In the genomic region with DNA sequence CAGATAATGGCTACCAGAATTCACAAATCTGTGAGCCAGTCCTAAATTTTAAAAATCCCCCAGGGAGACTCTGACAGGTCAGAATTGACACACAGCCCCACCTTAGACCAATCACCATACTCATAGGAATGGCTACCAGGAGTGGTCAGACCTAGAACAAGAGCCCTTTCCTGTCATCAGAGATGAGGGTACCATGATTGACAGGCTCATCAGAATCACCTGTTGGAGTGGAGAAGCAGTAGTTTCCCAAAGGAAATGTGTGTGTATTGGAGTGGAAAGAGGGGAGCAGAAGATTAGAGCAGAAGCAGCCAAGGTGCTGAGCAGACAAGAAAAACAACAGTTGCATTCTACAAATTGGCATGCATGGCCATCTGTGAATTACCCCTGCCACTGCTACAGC, we compare ENCODE assay signal across 21 cellular contexts.
"Had no signal": no experiment of that assay in that cellular context is flagged by ENCODE, and none has a peak within 500 bp of the region (broad histone marks: within the 10 kb centered on the region; RNA-seq: fewer than 3 reads in every experiment).

No MANE protein-coding gene starts in this region.

- H3K9me3 Mint-ChIP-seq: nephron; stimulated activated naive CD8-positive, alpha-beta T cell treated with anti-CD3 and anti-CD28 coated beads, Interleukin-15, amount 100 ng/mL, for 72 hours had no signal

- H3K4me3 Mint-ChIP-seq: naive thymus-derived CD4-positive, alpha-beta T cell; nephron; stimulated activated naive CD8-positive, alpha-beta T cell treated with anti-CD3 and anti-CD28 coated beads, Interleukin-15, amount 100 ng/mL, for 72 hours had no signal

- DNase-seq: effector memory CD4-positive, alpha-beta T cell; foreskin keratinocyte; heart left ventricle; kidney; mesendoderm; midbrain; naive thymus-derived CD4-positive, alpha-beta T cell; nucleus accumbens; stimulated activated CD4-positive, alpha-beta T cell treated with anti-CD3 and anti-CD28 coated beads, Interleukin-12 subunit alpha, Interleukin-12 subunit beta, amount 100 ng/mL, for 4 hours; stimulated activated CD4-positive, alpha-beta T cell treated with anti-CD3 and anti-CD28 coated beads, Interleukin-1b, Interleukin-23, amount 100 ng/mL, for 48 hours; stimulated activated CD4-positive, alpha-beta T cell treated with anti-CD3 and anti-CD28 coated beads, Interleukin-4, amount 100 ng/mL, for 1 hour; stimulated activated CD8-positive, alpha-beta memory T cell treated with anti-CD3 and anti-CD28 coated beads, Interleukin-4, amount 100 ng/mL, for 48 hours; stimulated activated naive CD4-positive, alpha-beta T cell; stimulated activated naive CD8-positive, alpha-beta T cell treated with anti-CD3 and anti-CD28 coated beads, Interleukin-15, amount 100 ng/mL, for 72 hours; transverse colon; upper lobe of right lung; uterus had no signal

- ATAC-seq: foreskin keratinocyte; gastroesophageal sphincter; heart left ventricle; left lobe of liver; naive thymus-derived CD4-positive, alpha-beta T cell; sciatic nerve; stimulated activated naive CD8-positive, alpha-beta T cell treated with anti-CD3 and anti-CD28 coated beads, Interleukin-15, amount 100 ng/mL, for 72 hours; upper lobe of right lung had no signal

- H3K4me1 Mint-ChIP-seq: nephron had no signal

- H3K27ac Mint-ChIP-seq: nephron; stimulated activated naive CD8-positive, alpha-beta T cell treated with anti-CD3 and anti-CD28 coated beads, Interleukin-15, amount 100 ng/mL, for 72 hours had no signal
